In the genomic region with DNA sequence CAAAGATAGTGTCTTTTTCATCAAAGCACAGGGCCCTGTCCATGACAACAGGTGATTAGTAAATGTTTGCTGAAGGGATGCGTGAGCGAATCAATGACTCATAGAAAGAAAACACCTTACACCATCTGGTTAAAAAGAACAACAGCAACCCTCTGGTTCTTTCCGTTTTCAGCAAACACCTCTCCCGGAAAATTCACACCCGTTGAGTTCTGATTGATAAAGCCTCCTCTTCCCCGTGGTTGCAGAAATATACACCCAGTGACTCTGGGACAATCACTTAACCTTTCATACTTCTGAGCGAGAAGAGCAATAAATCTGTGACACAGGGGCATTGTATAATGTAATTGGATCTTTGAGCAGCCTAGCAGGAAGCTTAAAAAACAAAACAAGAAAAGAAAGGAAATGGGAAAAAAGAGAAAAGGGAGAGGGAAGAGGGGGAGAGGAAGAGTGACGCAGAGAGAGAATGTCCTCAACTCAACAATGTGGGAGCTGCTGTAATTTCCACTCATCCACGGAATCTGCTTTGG, we compare ENCODE assay signal across 1 cellular context.
TF ChIP-seq lines count a peak whose summit lies in the region.

No MANE protein-coding gene starts in this region.

TF ChIP-seq in HEK293, 187 proteins besides CTCF, POLR2A, EP300 and RAD21 (continued from another document):
- TF ChIP-seq, protein P1, sequence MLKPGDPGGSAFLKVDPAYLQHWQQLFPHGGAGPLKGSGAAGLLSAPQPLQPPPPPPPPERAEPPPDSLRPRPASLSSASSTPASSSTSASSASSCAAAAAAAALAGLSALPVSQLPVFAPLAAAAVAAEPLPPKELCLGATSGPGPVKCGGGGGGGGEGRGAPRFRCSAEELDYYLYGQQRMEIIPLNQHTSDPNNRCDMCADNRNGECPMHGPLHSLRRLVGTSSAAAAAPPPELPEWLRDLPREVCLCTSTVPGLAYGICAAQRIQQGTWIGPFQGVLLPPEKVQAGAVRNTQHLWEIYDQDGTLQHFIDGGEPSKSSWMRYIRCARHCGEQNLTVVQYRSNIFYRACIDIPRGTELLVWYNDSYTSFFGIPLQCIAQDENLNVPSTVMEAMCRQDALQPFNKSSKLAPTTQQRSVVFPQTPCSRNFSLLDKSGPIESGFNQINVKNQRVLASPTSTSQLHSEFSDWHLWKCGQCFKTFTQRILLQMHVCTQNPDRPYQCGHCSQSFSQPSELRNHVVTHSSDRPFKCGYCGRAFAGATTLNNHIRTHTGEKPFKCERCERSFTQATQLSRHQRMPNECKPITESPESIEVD (tag by site-specific recombination; IDR thresholded peaks at IDR 0.05): peak; percentile 62
- peak; percentile 77 for TF ChIP-seq ZIC2 (tag by site-specific recombination; IDR thresholded peaks at IDR 0.05)
- TF ChIP-seq ZNF202 (tag by site-specific recombination; IDR thresholded peaks at IDR 0.05; ENCODE audit: borderline replicate concordance): no peak
